Comparison of ENCODE assay signal across 8 cellular contexts in the genomic region with DNA sequence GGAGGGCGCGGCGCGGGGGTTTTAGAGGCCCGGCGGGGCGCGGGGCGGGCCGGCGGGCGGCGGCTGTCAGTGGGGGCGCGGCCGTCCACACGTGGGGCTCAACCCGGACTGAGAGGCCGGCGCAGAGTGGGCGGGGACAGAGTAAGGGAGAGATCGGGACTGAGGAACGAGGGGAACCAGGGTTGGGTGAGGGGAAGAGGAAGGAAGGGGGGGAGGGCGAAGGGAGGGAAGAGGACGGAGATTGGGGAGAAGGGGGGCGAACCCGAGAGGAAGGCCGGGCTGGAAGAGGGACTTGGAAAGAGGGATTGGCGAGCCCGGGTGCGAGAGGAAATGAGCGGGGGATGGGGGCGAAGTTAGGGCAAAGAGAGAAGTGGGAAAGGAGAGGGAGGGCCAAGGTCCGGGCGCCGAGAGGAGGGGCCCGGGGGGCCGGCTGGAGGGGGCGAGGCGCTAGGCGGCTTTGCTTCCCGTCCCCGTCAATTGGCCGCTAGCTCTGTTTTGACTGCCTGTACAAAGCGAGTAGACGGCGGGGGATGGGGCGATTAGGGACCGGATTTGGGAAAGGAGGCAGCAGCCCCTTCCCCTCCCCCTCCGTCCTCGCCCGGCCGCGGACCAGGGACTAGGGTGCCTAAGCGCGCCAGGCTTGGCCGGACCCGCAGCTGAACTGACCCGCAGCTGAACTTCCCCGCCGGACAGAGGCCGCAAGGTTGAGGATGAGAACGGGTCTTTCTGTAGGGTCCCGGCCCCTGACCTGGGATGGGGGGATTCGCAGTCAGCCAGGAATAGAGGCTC. TPM values are rescaled to one million over a fixed set of nuclear protein-coding genes. Genes with fewer than 3 reads are reported as not detected.
DNase-seq lines count a peak whose midpoint lies in the region; ATAC-seq, FAIRE-seq and TF ChIP-seq lines count a peak whose summit lies in the region.

No MANE protein-coding gene starts in this region.

- no peaks in the 10 kb centered on the region for H3K4me1 ChIP-seq in endodermal cell (ENCODE audit: control insufficient read depth, insufficient read depth, low read length)
- peaks cover 11% of the 10 kb centered on the region for H3K4me1 ChIP-seq in mononuclear cell (ENCODE audit: insufficient read depth, low read length)

- 0 to 2% methylated on average over 7 to 65 of the region's 65 CpGs for WGBS in endodermal cell (ENCODE audit: insufficient coverage in 1 of 2, insufficient read length in 1 of 2), 2 experiments

- H3K9me3 ChIP-seq in endodermal cell (ENCODE audit: control insufficient read depth, low read length) (no peaks in the 10 kb centered on the region), mononuclear cell (ENCODE audit: low read depth, low read length) (no peaks in the 10 kb centered on the region)

- H3K36me3 ChIP-seq in endodermal cell (ENCODE audit: control insufficient read depth, insufficient read depth, low read length), result no peaks in the 10 kb centered on the region

- DNase-seq in EH (ENCODE audit: low read depth), result peak; percentile 97
- DNase-seq in NCI-H345 (lab: John Stamatoyannopoulos, UW), result peak; percentile 83
- peak; percentile 97 for DNase-seq in endodermal cell
- DNase-seq in stimulated activated naive CD8-positive, alpha-beta T cell treated with anti-CD3 and anti-CD28 coated beads, Interleukin-15, amount 100 ng/mL, for 72 hours, result no peak
- no peak for DNase-seq in stimulated activated naive CD4-positive, alpha-beta T cell treated with Interleukin-2 at 50 U/mL for 16 hours (lab: John Stamatoyannopoulos, UW)
- no peak for DNase-seq in RCC 7860 (ENCODE audit: low spot score)

- peaks cover 16% of the 10 kb centered on the region for H3K36me3 Mint-ChIP-seq in endodermal cell (ENCODE audit: low read depth)

- peak overlapping the region; percentile 77 for H3K27ac ChIP-seq in endodermal cell (ENCODE audit: low read depth, low read length)

- FAIRE-seq in RCC 7860 (lab: Jason Lieb, UNC), result no peak

- H3K27me3 ChIP-seq in endodermal cell (ENCODE audit: control insufficient read depth, insufficient read depth, low read length, poor library complexity, severe bottlenecking), result peaks cover 10% of the 10 kb centered on the region
- H3K27me3 ChIP-seq in mononuclear cell (ENCODE audit: insufficient read depth, low read length), result peaks cover 25% of the 10 kb centered on the region

- no peak for TF ChIP-seq CTCF in endodermal cell (conservative IDR thresholded peaks at IDR 0.05)

- H3K4me3 Mint-ChIP-seq in endodermal cell, result peak overlapping the region; percentile 63
- H3K4me3 Mint-ChIP-seq in stimulated activated naive CD8-positive, alpha-beta T cell treated with anti-CD3 and anti-CD28 coated beads, Interleukin-15, amount 100 ng/mL, for 72 hours, result peak overlapping the region in 1 of 2 donors; percentile 51

- ATAC-seq in stimulated activated naive CD8-positive, alpha-beta T cell treated with anti-CD3 and anti-CD28 coated beads, Interleukin-15, amount 100 ng/mL, for 72 hours, result no peak
- ATAC-seq in HG02763 (IDR thresholded peaks at IDR 0.05; ENCODE audit: unreplicated experiment), result no peak

- no peak overlapping the region for H3K27ac Mint-ChIP-seq in endodermal cell
- H3K27ac Mint-ChIP-seq in stimulated activated naive CD8-positive, alpha-beta T cell treated with anti-CD3 and anti-CD28 coated beads, Interleukin-15, amount 100 ng/mL, for 72 hours, result no peak overlapping the region

- H3K27me3 Mint-ChIP-seq in endodermal cell (ENCODE audit: insufficient read depth), result peaks cover 57% of the 10 kb centered on the region
- H3K27me3 Mint-ChIP-seq in stimulated activated naive CD8-positive, alpha-beta T cell treated with anti-CD3 and anti-CD28 coated beads, Interleukin-15, amount 100 ng/mL, for 72 hours, result peaks cover 63% of the 10 kb centered on the region

- H3K9me3 Mint-ChIP-seq in endodermal cell, result peaks cover 1% of the 10 kb centered on the region
- no peaks in the 10 kb centered on the region for H3K9me3 Mint-ChIP-seq in stimulated activated naive CD8-positive, alpha-beta T cell treated with anti-CD3 and anti-CD28 coated beads, Interleukin-15, amount 100 ng/mL, for 72 hours

- peak overlapping the region; percentile 18 for H3K9ac ChIP-seq in endodermal cell (ENCODE audit: extremely low read depth, low read length, poor library complexity, severe bottlenecking)

- H3K4me3 ChIP-seq in endodermal cell (ENCODE audit: low read length), result peak overlapping the region; percentile 70
- peak overlapping the region; percentile 41 for H3K4me3 ChIP-seq in mononuclear cell (ENCODE audit: low read length)

- peaks cover 4% of the 10 kb centered on the region for H3K4me1 Mint-ChIP-seq in endodermal cell
- peaks cover 8% of the 10 kb centered on the region for H3K4me1 Mint-ChIP-seq in stimulated activated naive CD8-positive, alpha-beta T cell treated with anti-CD3 and anti-CD28 coated beads, Interleukin-15, amount 100 ng/mL, for 72 hours

RNA-seq across cellular contexts. Expression of a gene that starts 0.4 kb away (rescaled TPM):
- total RNA-seq in endodermal cell, result 100 to 1,000 TPM; 131 to 212 TPM
- 58.7 TPM for polyA plus RNA-seq in endodermal cell (2013, experiment 1 of 2)
- 61.4 TPM for polyA plus RNA-seq in endodermal cell (2013, experiment 2 of 2)
- 5.1 TPM for total RNA-seq in mononuclear cell

Comparison
In these comparisons a context has a peak if more than half of its experiments do, and no peak if none do; other contexts are left out.
1. DNase-seq: peak in EH (single experiment), NCI-H345 (single experiment) and endodermal cell (single experiment); none in stimulated activated naive CD8-positive, alpha-beta T cell treated with anti-CD3 and anti-CD28 coated beads, Interleukin-15, amount 100 ng/mL, for 72 hours (0 of 2), stimulated activated naive CD4-positive, alpha-beta T cell treated with Interleukin-2 at 50 U/mL for 16 hours (single experiment) and RCC 7860 (single experiment).
2. RNA of a gene that starts 0.4 kb away (total RNA-seq): 131 to 212 TPM in endodermal cell; 5.1 TPM in mononuclear cell (single experiment); every median in the first group is over 10 times any median in the second.